In genomic region chr6:166330612-166331011, GRCh38 we compare ENCODE assay signal across 1 cellular context.
TF ChIP-seq lines count a peak whose summit lies in the region.

No MANE protein-coding gene starts in this region.

TF ChIP-seq in HepG2, 621 proteins besides CTCF, POLR2A, EP300 and RAD21 (continued from another document):
- peak; percentile 23; the same call in 1 of the 2 replicates for TF ChIP-seq TBX2 (CRISPR knock-in tag; IDR thresholded peaks at IDR 0.05; ENCODE audit: borderline replicate concordance)
- TF ChIP-seq ZNF510 (CRISPR knock-in tag; IDR thresholded peaks at IDR 0.05; ENCODE audit: low read depth): no peak
- peak; percentile 33 for TF ChIP-seq RBM39 (IDR thresholded peaks at IDR 0.05; ENCODE audit: low read depth, low read length, poor library complexity, severe bottlenecking)
- TF ChIP-seq HDAC6 (IDR thresholded peaks at IDR 0.05; ENCODE audit: low read depth, low read length): no peak
- no peak for TF ChIP-seq SOX6 (IDR thresholded peaks at IDR 0.05)
- peak; percentile 74 for TF ChIP-seq SOX6 (CRISPR knock-in tag; IDR thresholded peaks at IDR 0.05)
- TF ChIP-seq, protein P1, sequence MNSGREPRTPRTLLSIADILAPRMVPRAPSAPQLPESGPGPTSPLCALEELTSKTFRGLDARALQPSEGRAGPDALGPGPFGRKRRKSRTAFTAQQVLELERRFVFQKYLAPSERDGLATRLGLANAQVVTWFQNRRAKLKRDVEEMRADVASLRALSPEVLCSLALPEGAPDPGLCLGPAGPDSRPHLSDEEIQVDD (CRISPR knock-in tag; IDR thresholded peaks at IDR 0.05; ENCODE audit: borderline replicate concordance): no peak
- TF ChIP-seq RFXAP (CRISPR knock-in tag; IDR thresholded peaks at IDR 0.05; ENCODE audit: borderline replicate concordance): 0 out of 2 replicates have a peak, but pooled peaks have one; percentile 28
- no peak for TF ChIP-seq ZNF101 (CRISPR knock-in tag; IDR thresholded peaks at IDR 0.05; ENCODE audit: borderline replicate concordance, low read depth)
- TF ChIP-seq GABPB1 (CRISPR knock-in tag; IDR thresholded peaks at IDR 0.05): peak; percentile 66
- TF ChIP-seq, protein P2, sequence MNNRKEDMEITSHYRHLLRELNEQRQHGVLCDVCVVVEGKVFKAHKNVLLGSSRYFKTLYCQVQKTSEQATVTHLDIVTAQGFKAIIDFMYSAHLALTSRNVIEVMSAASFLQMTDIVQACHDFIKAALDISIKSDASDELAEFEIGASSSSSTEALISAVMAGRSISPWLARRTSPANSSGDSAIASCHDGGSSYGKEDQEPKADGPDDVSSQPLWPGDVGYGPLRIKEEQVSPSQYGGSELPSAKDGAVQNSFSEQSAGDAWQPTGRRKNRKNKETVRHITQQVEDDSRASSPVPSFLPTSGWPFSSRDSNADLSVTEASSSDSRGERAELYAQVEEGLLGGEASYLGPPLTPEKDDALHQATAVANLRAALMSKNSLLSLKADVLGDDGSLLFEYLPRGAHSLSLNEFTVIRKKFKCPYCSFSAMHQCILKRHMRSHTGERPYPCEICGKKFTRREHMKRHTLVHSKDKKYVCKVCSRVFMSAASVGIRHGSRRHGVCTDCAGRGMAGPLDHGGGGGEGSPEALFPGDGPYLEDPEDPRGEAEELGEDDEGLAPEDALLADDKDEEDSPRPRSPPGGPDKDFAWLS (CRISPR knock-in tag; IDR thresholded peaks at IDR 0.05; ENCODE audit: borderline replicate concordance): no peak
- no peak for TF ChIP-seq SALL2 (CRISPR knock-in tag; IDR thresholded peaks at IDR 0.05)
- peak; percentile 56; the same call in 1 of the 2 replicates for TF ChIP-seq TARDBP (CRISPR knock-in tag; IDR thresholded peaks at IDR 0.05)
- no peak for TF ChIP-seq SP140L (CRISPR knock-in tag; IDR thresholded peaks at IDR 0.05; ENCODE audit: borderline replicate concordance)
- no peak for TF ChIP-seq ZNF263 (CRISPR knock-in tag; IDR thresholded peaks at IDR 0.05)
- peak; percentile 53; the same call in 1 of the 2 replicates for TF ChIP-seq ZNF225 (CRISPR knock-in tag; IDR thresholded peaks at IDR 0.05)
- TF ChIP-seq ZSCAN21 (CRISPR knock-in tag; IDR thresholded peaks at IDR 0.05; ENCODE audit: borderline replicate concordance): peak; percentile 43; the same call in 1 of the 2 replicates
- TF ChIP-seq, protein P3, sequence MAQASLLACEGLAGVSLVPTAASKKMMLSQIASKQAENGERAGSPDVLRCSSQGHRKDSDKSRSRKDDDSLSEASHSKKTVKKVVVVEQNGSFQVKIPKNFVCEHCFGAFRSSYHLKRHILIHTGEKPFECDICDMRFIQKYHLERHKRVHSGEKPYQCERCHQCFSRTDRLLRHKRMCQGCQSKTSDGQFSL (CRISPR knock-in tag; IDR thresholded peaks at IDR 0.05): no peak
- TF ChIP-seq, protein P4, sequence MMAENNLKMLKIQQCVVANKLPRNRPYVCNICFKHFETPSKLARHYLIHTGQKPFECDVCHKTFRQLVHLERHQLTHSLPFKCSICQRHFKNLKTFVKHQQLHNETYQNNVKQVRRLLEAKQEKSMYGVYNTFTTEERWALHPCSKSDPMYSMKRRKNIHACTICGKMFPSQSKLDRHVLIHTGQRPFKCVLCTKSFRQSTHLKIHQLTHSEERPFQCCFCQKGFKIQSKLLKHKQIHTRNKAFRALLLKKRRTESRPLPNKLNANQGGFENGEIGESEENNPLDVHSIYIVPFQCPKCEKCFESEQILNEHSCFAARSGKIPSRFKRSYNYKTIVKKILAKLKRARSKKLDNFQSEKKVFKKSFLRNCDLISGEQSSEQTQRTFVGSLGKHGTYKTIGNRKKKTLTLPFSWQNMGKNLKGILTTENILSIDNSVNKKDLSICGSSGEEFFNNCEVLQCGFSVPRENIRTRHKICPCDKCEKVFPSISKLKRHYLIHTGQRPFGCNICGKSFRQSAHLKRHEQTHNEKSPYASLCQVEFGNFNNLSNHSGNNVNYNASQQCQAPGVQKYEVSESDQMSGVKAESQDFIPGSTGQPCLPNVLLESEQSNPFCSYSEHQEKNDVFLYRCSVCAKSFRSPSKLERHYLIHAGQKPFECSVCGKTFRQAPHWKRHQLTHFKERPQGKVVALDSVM (CRISPR knock-in tag; IDR thresholded peaks at IDR 0.05): peak; percentile 94
- TF ChIP-seq MXI1 (IDR thresholded peaks at IDR 0.05; ENCODE audit: borderline replicate concordance, low read depth, low read length): peak; percentile 44; the same call in 1 of the 3 replicates
- no peak for TF ChIP-seq ZNF577 (CRISPR knock-in tag; IDR thresholded peaks at IDR 0.05; ENCODE audit: borderline replicate concordance, low read depth)
- no peak for TF ChIP-seq HOXD1 (CRISPR knock-in tag; IDR thresholded peaks at IDR 0.05)
- TF ChIP-seq ZNF160 (CRISPR knock-in tag; IDR thresholded peaks at IDR 0.05): no peak
- TF ChIP-seq TOE1 (CRISPR knock-in tag; IDR thresholded peaks at IDR 0.05): no peak
- TF ChIP-seq ZNF75D (CRISPR knock-in tag; IDR thresholded peaks at IDR 0.05; ENCODE audit: borderline replicate concordance): no peak
- TF ChIP-seq ZFP41 (CRISPR knock-in tag; IDR thresholded peaks at IDR 0.05; ENCODE audit: borderline replicate concordance): no peak
- TF ChIP-seq ATF7 (IDR thresholded peaks at IDR 0.05): no peak
- TF ChIP-seq ATF7 (CRISPR knock-in tag; IDR thresholded peaks at IDR 0.05): no peak
- TF ChIP-seq ZNF703 (CRISPR knock-in tag; IDR thresholded peaks at IDR 0.05; ENCODE audit: borderline replicate concordance): no peak
- TF ChIP-seq, protein P5, sequence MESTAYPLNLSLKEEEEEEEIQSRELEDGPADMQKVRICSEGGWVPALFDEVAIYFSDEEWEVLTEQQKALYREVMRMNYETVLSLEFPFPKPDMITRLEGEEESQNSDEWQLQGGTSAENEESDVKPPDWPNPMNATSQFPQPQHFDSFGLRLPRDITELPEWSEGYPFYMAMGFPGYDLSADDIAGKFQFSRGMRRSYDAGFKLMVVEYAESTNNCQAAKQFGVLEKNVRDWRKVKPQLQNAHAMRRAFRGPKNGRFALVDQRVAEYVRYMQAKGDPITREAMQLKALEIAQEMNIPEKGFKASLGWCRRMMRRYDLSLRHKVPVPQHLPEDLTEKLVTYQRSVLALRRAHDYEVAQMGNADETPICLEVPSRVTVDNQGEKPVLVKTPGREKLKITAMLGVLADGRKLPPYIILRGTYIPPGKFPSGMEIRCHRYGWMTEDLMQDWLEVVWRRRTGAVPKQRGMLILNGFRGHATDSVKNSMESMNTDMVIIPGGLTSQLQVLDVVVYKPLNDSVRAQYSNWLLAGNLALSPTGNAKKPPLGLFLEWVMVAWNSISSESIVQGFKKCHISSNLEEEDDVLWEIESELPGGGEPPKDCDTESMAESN (CRISPR knock-in tag; conservative IDR thresholded peaks at IDR 0.05): peak; percentile 63; the same call in 1 of the 2 replicates
- peak; percentile 77 for TF ChIP-seq NFYB (CRISPR knock-in tag; IDR thresholded peaks at IDR 0.05)
- peak; percentile 82 for TF ChIP-seq IRF2 (CRISPR knock-in tag; IDR thresholded peaks at IDR 0.05)
- TF ChIP-seq MTA1 (CRISPR knock-in tag; IDR thresholded peaks at IDR 0.05; ENCODE audit: borderline replicate concordance): no peak; the same call in 1 of the 2 replicates
- TF ChIP-seq KLF6 (CRISPR knock-in tag; IDR thresholded peaks at IDR 0.05): no peak; the same call in 1 of the 2 replicates
- no peak for TF ChIP-seq ZNF24 (IDR thresholded peaks at IDR 0.05)
- no peak for TF ChIP-seq CSRNP2 (CRISPR knock-in tag; conservative IDR thresholded peaks at IDR 0.05; ENCODE audit: low read depth)
- TF ChIP-seq NFE2L2 (IDR thresholded peaks at IDR 0.05; ENCODE audit: low read length): no peak
- TF ChIP-seq ZNF33A (CRISPR knock-in tag; IDR thresholded peaks at IDR 0.05; ENCODE audit: borderline replicate concordance): no peak
- no peak for TF ChIP-seq ONECUT2 (CRISPR knock-in tag; IDR thresholded peaks at IDR 0.05)
- no peak for TF ChIP-seq ZNF616 (CRISPR knock-in tag; IDR thresholded peaks at IDR 0.05; ENCODE audit: low read depth)
- peak; percentile 84; the same call in 1 of the 2 replicates for TF ChIP-seq ARID4A (CRISPR knock-in tag; IDR thresholded peaks at IDR 0.05; ENCODE audit: borderline replicate concordance)
- peak in 1 of 2 experiments; percentile 28; a peak in 1 of 4 replicates for TF ChIP-seq NR2F1 (CRISPR knock-in tag; IDR thresholded peaks at IDR 0.05)
- peak; percentile 49 for TF ChIP-seq HNRNPLL (IDR thresholded peaks at IDR 0.05; ENCODE audit: low read depth, low read length, poor library complexity, severe bottlenecking)
